In the genomic region with DNA sequence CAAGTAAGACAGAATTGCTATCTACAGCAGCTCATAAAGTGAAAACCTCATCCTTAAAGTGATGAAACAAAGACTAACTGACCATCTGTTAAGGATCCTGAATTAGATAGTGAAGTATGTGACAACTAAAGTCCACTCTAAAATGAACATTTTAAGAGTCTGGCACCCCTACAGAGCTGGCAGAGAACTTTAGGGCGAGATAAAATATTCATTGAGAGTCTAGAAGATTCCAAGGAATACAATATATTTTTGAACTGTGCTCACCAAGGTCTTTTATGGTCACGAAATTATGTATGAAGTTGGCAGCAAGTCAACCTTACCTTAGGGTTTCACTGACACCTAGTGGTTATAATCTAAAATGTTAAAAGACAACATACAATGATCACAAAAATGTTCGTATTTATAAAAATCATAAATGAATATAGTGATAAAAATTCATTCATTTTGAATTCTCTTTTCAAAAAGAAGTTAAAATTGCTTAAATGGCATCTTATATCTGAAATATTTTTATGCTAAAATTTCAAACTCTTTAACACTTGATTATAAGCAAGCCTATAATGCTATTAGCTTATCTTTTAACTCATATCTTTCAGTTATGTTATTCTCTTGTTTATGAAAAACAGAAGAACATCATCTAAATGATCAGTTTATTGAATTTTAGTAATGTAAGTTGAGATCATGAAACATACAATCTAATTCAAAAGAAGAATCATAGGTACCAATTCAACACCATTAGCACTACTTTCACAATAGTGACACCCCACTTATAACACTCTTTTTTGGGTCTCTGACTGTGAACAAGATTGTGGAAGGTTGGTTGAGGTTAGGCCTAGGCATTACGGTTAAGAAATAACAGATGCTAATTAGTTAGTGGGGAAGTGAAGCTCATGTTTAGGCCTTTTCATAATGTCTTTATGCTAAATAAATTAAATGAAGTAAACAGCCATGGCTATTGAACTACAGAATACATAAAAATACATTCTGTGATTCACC, we compare ENCODE assay signal across 9 cellular contexts. TPM values are rescaled to one million over a fixed set of nuclear protein-coding genes. Genes with fewer than 3 reads are reported as not detected.
DNase-seq lines count a peak whose midpoint lies in the region; FAIRE-seq and TF ChIP-seq lines count a peak whose summit lies in the region.
"Had no signal": no experiment of that assay in that cellular context is flagged by ENCODE, and none has a peak within 500 bp of the region (broad histone marks: within the 10 kb centered on the region; RNA-seq: fewer than 3 reads in every experiment).

No MANE protein-coding gene starts in this region.

- H3K27me3 ChIP-seq in H7 (ENCODE audit: control insufficient read depth, insufficient read depth, low read length), result no peaks in the 10 kb centered on the region
- no peaks in the 10 kb centered on the region for H3K27me3 ChIP-seq in tibial nerve

- no peaks in the 10 kb centered on the region for H3K4me1 ChIP-seq in tibial nerve

- no peak overlapping the region for H3K4me3 Mint-ChIP-seq in CD14-positive monocyte

- intact Hi-C loops in CD14-positive monocyte (cut with micrococcal nuclease), result loop anchor here (1.0 to 5.0 kb wide), 3 partner anchors 175 to 270 kb away; no protein-coding TSS in a partner anchor

- peak; percentile 79 for TF ChIP-seq CTCF in CD14-positive monocyte (IDR thresholded peaks at IDR 0.05)
- peak; percentile 24 for TF ChIP-seq CTCF in cardiac fibroblast (IDR thresholded peaks at IDR 0.05; ENCODE audit: low read depth, low read length)
- peak; percentile 26 to 76 (median 44) for TF ChIP-seq CTCF in tibial nerve (IDR thresholded peaks at IDR 0.05)

- peaks cover 37 to 53% of the 10 kb centered on the region in 2 donors for H3K36me3 Mint-ChIP-seq in CD14-positive monocyte

- peaks cover 9 to 22% (median 14%) of the 10 kb centered on the region in 7 donors for H3K9me3 Mint-ChIP-seq in CD14-positive monocyte

- H3K9me3 ChIP-seq in tibial nerve, result peaks cover 0 to 18% (median 2%) of the 10 kb centered on the region in 4 donors

- TF ChIP-seq EP300 in tibial nerve (IDR thresholded peaks at IDR 0.05), result no peak

- peaks cover 4% of the 10 kb centered on the region for H3K4me1 Mint-ChIP-seq in CD14-positive monocyte

- no peak overlapping the region for H3K27ac Mint-ChIP-seq in CD14-positive monocyte

- FAIRE-seq in GM12892 (lab: Jason Lieb, UNC), result no peak

- H3K27me3 Mint-ChIP-seq in CD14-positive monocyte (ENCODE audit: low read depth in 3 of 3), result no peaks in the 10 kb centered on the region

- WGBS in tibial nerve, 2 donors, result 24 to 25% methylated on average over 4 of the region's 4 CpGs

- H3K36me3 ChIP-seq in H7 (replicated peaks; ENCODE audit: control insufficient read depth, insufficient read depth, low read length) (no peaks in the 10 kb centered on the region), tibial nerve (peaks cover 0 to 59% (median 0%) of the 10 kb centered on the region in 3 donors)

- TF ChIP-seq POLR2A in tibial nerve (IDR thresholded peaks at IDR 0.05), result no peak
- TF ChIP-seq POLR2A in GM12892 (IDR thresholded peaks at IDR 0.05; ENCODE audit: low read depth, low read length), result no peak

- no peak for DNase-seq in CD14-positive monocyte (ENCODE audit: low spot score)
- DNase-seq in H7, result peak; percentile 32
- DNase-seq in NCI-H774 (lab: John Stamatoyannopoulos, UW), result peak; percentile 22
- DNase-seq in cardiac fibroblast (ENCODE audit: low read depth in 2 of 2), result peak; percentile 77 to 80
- peak; percentile 45 for DNase-seq in kidney glomerular epithelial cell (lab: John Stamatoyannopoulos, UW)
- DNase-seq in tibial nerve (ENCODE audit: low spot score in 2 of 2), result no peak
- no peak for DNase-seq in GM12892 (ENCODE audit: insufficient read length)
- DNase-seq in stimulated activated CD4-positive, alpha-beta T cell treated with anti-CD3 and anti-CD28 coated beads, Interleukin-2, amount 100 ng/mL, for 48 hours, result no peak

- H3K4me3 ChIP-seq in H7 (ENCODE audit: insufficient read depth, low read depth, low read length) (no peak overlapping the region), cardiac fibroblast (replicated peaks in 1 of 2; ENCODE audit: low read depth in 2 of 2, low read length in 2 of 2) (no peak overlapping the region), tibial nerve (no peak overlapping the region)

- no peak overlapping the region for H3K27ac ChIP-seq in tibial nerve
- H3K27ac ChIP-seq: HL-60 had no signal

RNA-seq across cellular contexts. Expression of a gene that starts 27.5 kb away (rescaled TPM):
- 1 to 10 TPM; 4.6 to 9.6 TPM for polyA plus RNA-seq in CD14-positive monocyte
- 2.5 and 2.6 TPM in 2 replicates for total RNA-seq in H7 (2014; rRNA removed; shearing (Covaris generic))
- 10 to 100 TPM in 3 of 4 donors, 1 to 10 TPM in 1; 8.2 to 11.6 (median 11.0) TPM for total RNA-seq in tibial nerve
- polyA plus RNA-seq in GM12892 (2012; ENCODE audit: missing spikeins), result 1.9 TPM

Comparison
In these comparisons a context has a peak if more than half of its experiments do, and no peak if none do; other contexts are left out.
1. DNase-seq: peak in H7 (single experiment), NCI-H774 (single experiment), cardiac fibroblast (2 of 2) and kidney glomerular epithelial cell (single experiment); none in CD14-positive monocyte (single experiment), tibial nerve (0 of 2), GM12892 (single experiment) and stimulated activated CD4-positive, alpha-beta T cell treated with anti-CD3 and anti-CD28 coated beads, Interleukin-2, amount 100 ng/mL, for 48 hours (0 of 2).
2. CTCF ChIP-seq: peak in every context shown above with its lines; median percentile 79 in CD14-positive monocyte; 44 in tibial nerve; 24 in cardiac fibroblast.